13 cellular contexts compared by ENCODE assay signal in genomic region chr9:129137292-129138143, GRCh38. TPM values are rescaled to one million over a fixed set of nuclear protein-coding genes. Genes with fewer than 3 reads are reported as not detected.
DNase-seq lines count a peak whose midpoint lies in the region; ATAC-seq and TF ChIP-seq lines count a peak whose summit lies in the region.
"Had no signal": no experiment of that assay in that cellular context is flagged by ENCODE, and none has a peak within 500 bp of the region (broad histone marks: within the 10 kb centered on the region; RNA-seq: fewer than 3 reads in every experiment).

No MANE protein-coding gene starts in this region.

- intact Hi-C loops in activated naive CD4-positive, alpha-beta T cell treated with anti-CD3 and anti-CD28 coated beads for 36 hours (cut with micrococcal nuclease): loop anchor here (10.0 kb wide), 1 partner anchor 187 kb away; no protein-coding TSS in a partner anchor
- intact Hi-C loops in dendritic cell treated with granulocyte-macrophage colony-stimulating factor and Interleukin-4, amounts not matched to agents 40 ng/mL and 50 ng/mL, for 4 days (cut with micrococcal nuclease): loop anchor here (10.0 kb wide), 1 partner anchor 647 kb away; no protein-coding TSS in a partner anchor

- peak overlapping the region; percentile 97 to 100 (median 100) for H3K27ac ChIP-seq in tibial nerve

- no peak for DNase-seq in activated naive CD4-positive, alpha-beta T cell treated with anti-CD3 and anti-CD28 coated beads for 36 hours
- no peak for DNase-seq in activated naive CD4-positive, alpha-beta T cell treated with Interleukin-2 at 50 U/mL for 16 hours
- DNase-seq in tibial nerve (ENCODE audit: low spot score in 2 of 2): no peak
- DNase-seq in NCI-H345 (lab: John Stamatoyannopoulos, UW): no peak
- DNase-seq in activated T-cell treated with anti-CD3 and anti-CD28 coated beads, Interleukin-2, amount 50 U/mL, for 4 hours: no peak
- no peak for DNase-seq in SK-N-DZ (ENCODE audit: low spot score)
- DNase-seq: GDM1, NCI-H2029 treated with DMSO at 0.1 percent for 48 hours, T1000 had no signal

- H3K27ac Mint-ChIP-seq in activated naive CD4-positive, alpha-beta T cell treated with anti-CD3 and anti-CD28 coated beads for 36 hours: peak overlapping the region; percentile 54
- peak overlapping the region; percentile 12 for H3K27ac Mint-ChIP-seq in dendritic cell treated with granulocyte-macrophage colony-stimulating factor and Interleukin-4, amounts not matched to agents 40 ng/mL and 50 ng/mL, for 4 days
- peak overlapping the region; percentile 98 to 99 (median 98) for H3K27ac Mint-ChIP-seq in nephron
- H3K27ac Mint-ChIP-seq: activated T-helper 17 cell treated with anti-CD3 and anti-CD28 coated beads, Interleukin-2, amount 50 U/mL, for 72 hours had no signal

- H3K4me3 Mint-ChIP-seq in activated naive CD4-positive, alpha-beta T cell treated with anti-CD3 and anti-CD28 coated beads for 36 hours: no peak overlapping the region
- H3K4me3 Mint-ChIP-seq in dendritic cell treated with granulocyte-macrophage colony-stimulating factor and Interleukin-4, amounts not matched to agents 40 ng/mL and 50 ng/mL, for 4 days: no peak overlapping the region
- peak overlapping the region; percentile 27 to 50 (median 36) for H3K4me3 Mint-ChIP-seq in nephron
- H3K4me3 Mint-ChIP-seq in activated T-cell treated with anti-CD3 and anti-CD28 coated beads, Interleukin-2, amount 50 U/mL, for 4 hours: no peak overlapping the region
- H3K4me3 Mint-ChIP-seq: activated T-helper 17 cell treated with anti-CD3 and anti-CD28 coated beads, Interleukin-2, amount 50 U/mL, for 72 hours had no signal

- H3K27me3 ChIP-seq in tibial nerve: no peaks in the 10 kb centered on the region
- H3K27me3 ChIP-seq: pancreas had no signal

- H3K4me1 ChIP-seq in tibial nerve: peaks cover 11 to 64% (median 51%) of the 10 kb centered on the region in 4 donors

- H3K36me3 ChIP-seq in tibial nerve: peaks cover 0 to 40% (median 0%) of the 10 kb centered on the region in 3 donors

- no peak for ATAC-seq in activated T-cell treated with anti-CD3 and anti-CD28 coated beads, Interleukin-2, amount 50 U/mL, for 4 hours
- ATAC-seq: activated T-helper 17 cell treated with anti-CD3 and anti-CD28 coated beads, Interleukin-2, amount 50 U/mL, for 72 hours; pancreas had no signal

- no peaks in the 10 kb centered on the region for H3K9me3 Mint-ChIP-seq in activated naive CD4-positive, alpha-beta T cell treated with anti-CD3 and anti-CD28 coated beads for 36 hours
- H3K9me3 Mint-ChIP-seq in dendritic cell treated with granulocyte-macrophage colony-stimulating factor and Interleukin-4, amounts not matched to agents 40 ng/mL and 50 ng/mL, for 4 days: no peaks in the 10 kb centered on the region
- H3K9me3 Mint-ChIP-seq in nephron: no peaks in the 10 kb centered on the region
- H3K9me3 Mint-ChIP-seq in activated T-cell treated with anti-CD3 and anti-CD28 coated beads, Interleukin-2, amount 50 U/mL, for 4 hours: no peaks in the 10 kb centered on the region
- H3K9me3 Mint-ChIP-seq: activated T-helper 17 cell treated with anti-CD3 and anti-CD28 coated beads, Interleukin-2, amount 50 U/mL, for 72 hours had no signal

- H3K27me3 Mint-ChIP-seq in activated naive CD4-positive, alpha-beta T cell treated with anti-CD3 and anti-CD28 coated beads for 36 hours (ENCODE audit: low read depth): no peaks in the 10 kb centered on the region
- no peaks in the 10 kb centered on the region for H3K27me3 Mint-ChIP-seq in dendritic cell treated with granulocyte-macrophage colony-stimulating factor and Interleukin-4, amounts not matched to agents 40 ng/mL and 50 ng/mL, for 4 days
- H3K27me3 Mint-ChIP-seq in nephron (ENCODE audit: low read depth): no peaks in the 10 kb centered on the region
- H3K27me3 Mint-ChIP-seq in activated T-cell treated with anti-CD3 and anti-CD28 coated beads, Interleukin-2, amount 50 U/mL, for 4 hours (ENCODE audit: low read depth): no peaks in the 10 kb centered on the region
- H3K27me3 Mint-ChIP-seq: activated T-helper 17 cell treated with anti-CD3 and anti-CD28 coated beads, Interleukin-2, amount 50 U/mL, for 72 hours had no signal

- H3K36me3 Mint-ChIP-seq in activated naive CD4-positive, alpha-beta T cell treated with anti-CD3 and anti-CD28 coated beads for 36 hours (ENCODE audit: low read depth): peaks cover 3% of the 10 kb centered on the region
- H3K36me3 Mint-ChIP-seq in dendritic cell treated with granulocyte-macrophage colony-stimulating factor and Interleukin-4, amounts not matched to agents 40 ng/mL and 50 ng/mL, for 4 days (ENCODE audit: low read depth): peaks cover 71% of the 10 kb centered on the region
- peaks cover 19% of the 10 kb centered on the region for H3K36me3 Mint-ChIP-seq in nephron (ENCODE audit: low read depth)
- H3K36me3 Mint-ChIP-seq in activated T-cell treated with anti-CD3 and anti-CD28 coated beads, Interleukin-2, amount 50 U/mL, for 4 hours (ENCODE audit: insufficient read depth): peaks cover 12% of the 10 kb centered on the region

- H3K4me3 ChIP-seq in tibial nerve: no peak overlapping the region
- H3K4me3 ChIP-seq: pancreas had no signal

- WGBS in tibial nerve, 2 donors: 61 to 77% methylated on average over 19 of the region's 19 CpGs

- no peak for TF ChIP-seq CTCF in nephron (IDR thresholded peaks at IDR 0.05; ENCODE audit: unreplicated experiment in 3 of 3)
- TF ChIP-seq CTCF in tibial nerve (IDR thresholded peaks at IDR 0.05): no peak

- H3K9me3 ChIP-seq in tibial nerve: no peaks in the 10 kb centered on the region
- H3K9me3 ChIP-seq: pancreas had no signal

- no peak for TF ChIP-seq POLR2A in tibial nerve (IDR thresholded peaks at IDR 0.05)

- CTCF ChIA-PET in activated naive CD4-positive, alpha-beta T cell treated with anti-CD3 and anti-CD28 coated beads for 36 hours (lab: Charles Lee): interaction anchor here (0.8 to 3.3 kb wide), 6 partner anchors 8 to 487 kb away, joined by 3 to 20 read pairs (median 10); no protein-coding TSS in a partner anchor

- no peak for TF ChIP-seq EP300 in tibial nerve (IDR thresholded peaks at IDR 0.05)

- peaks cover 27% of the 10 kb centered on the region for H3K4me1 Mint-ChIP-seq in activated naive CD4-positive, alpha-beta T cell treated with anti-CD3 and anti-CD28 coated beads for 36 hours (ENCODE audit: low read depth)
- peaks cover 43% of the 10 kb centered on the region for H3K4me1 Mint-ChIP-seq in dendritic cell treated with granulocyte-macrophage colony-stimulating factor and Interleukin-4, amounts not matched to agents 40 ng/mL and 50 ng/mL, for 4 days (ENCODE audit: low read depth)
- H3K4me1 Mint-ChIP-seq in nephron: peaks cover 50% of the 10 kb centered on the region
- H3K4me1 Mint-ChIP-seq in activated T-cell treated with anti-CD3 and anti-CD28 coated beads, Interleukin-2, amount 50 U/mL, for 4 hours (ENCODE audit: low read depth): peaks cover 30% of the 10 kb centered on the region

RNA-seq across cellular contexts. Expression of gene PTPA, which starts 26.3 kb away (rescaled TPM):
- 10 to 100 TPM; 83.0 to 94.5 TPM for total RNA-seq in activated naive CD4-positive, alpha-beta T cell treated with anti-CD3 and anti-CD28 coated beads for 36 hours
- total RNA-seq in tibial nerve: 10 to 100 TPM; 38.0 to 50.1 (median 44.0) TPM
- 10 to 100 TPM; 80.7 to 90.2 (median 89.9) TPM for total RNA-seq in activated T-cell treated with anti-CD3 and anti-CD28 coated beads, Interleukin-2, amount 50 U/mL, for 4 hours
- 85.6 and 97.8 TPM in 2 replicates for polyA plus RNA-seq in SK-N-DZ (2014; cell fraction: cytosol; rRNA removed)
- 55.4 and 62.5 TPM in 2 replicates for polyA plus RNA-seq in SK-N-DZ (2014; cell fraction: nucleus; rRNA removed)

RNA-seq across cellular contexts. Expression of gene CRAT, which starts 26.9 kb away (rescaled TPM):
- total RNA-seq in activated naive CD4-positive, alpha-beta T cell treated with anti-CD3 and anti-CD28 coated beads for 36 hours: 10 to 100 TPM; 15.0 to 15.8 TPM
- 10 to 100 TPM; 42.7 to 81.8 (median 63.2) TPM for total RNA-seq in tibial nerve
- 1 to 10 TPM; 3.4 to 5.2 (median 5.2) TPM for total RNA-seq in activated T-cell treated with anti-CD3 and anti-CD28 coated beads, Interleukin-2, amount 50 U/mL, for 4 hours
- polyA plus RNA-seq in SK-N-DZ (2014; cell fraction: cytosol; rRNA removed): 8.2 and 10.7 TPM in 2 replicates
- polyA plus RNA-seq in SK-N-DZ (2014; cell fraction: nucleus; rRNA removed): 6.2 and 8.7 TPM in 2 replicates

RNA-seq across cellular contexts. Expression of gene IER5L, which starts 40.5 kb away (rescaled TPM):
- total RNA-seq in activated naive CD4-positive, alpha-beta T cell treated with anti-CD3 and anti-CD28 coated beads for 36 hours: 1 to 10 TPM; 1.1 to 1.6 TPM
- total RNA-seq in tibial nerve: 10 to 100 TPM; 13.0 to 31.5 (median 25.3) TPM
- 1 to 10 TPM; 1.6 to 1.9 (median 1.8) TPM for total RNA-seq in activated T-cell treated with anti-CD3 and anti-CD28 coated beads, Interleukin-2, amount 50 U/mL, for 4 hours
- polyA plus RNA-seq in SK-N-DZ (2014; cell fraction: cytosol; rRNA removed): 9.9 and 14.8 TPM in 2 replicates
- polyA plus RNA-seq in SK-N-DZ (2014; cell fraction: nucleus; rRNA removed): 9.8 and 11.9 TPM in 2 replicates

RNA-seq across cellular contexts. Expression of gene DOLPP1, which starts 56.6 kb away (rescaled TPM):
- 10 to 100 TPM; 15.5 to 19.9 TPM for total RNA-seq in activated naive CD4-positive, alpha-beta T cell treated with anti-CD3 and anti-CD28 coated beads for 36 hours
- 10 to 100 TPM in 1 of 4 donors, 1 to 10 TPM in 3; 4.7 to 12.0 (median 6.7) TPM for total RNA-seq in tibial nerve
- 10 to 100 TPM; 27.5 to 30.5 (median 30.3) TPM for total RNA-seq in activated T-cell treated with anti-CD3 and anti-CD28 coated beads, Interleukin-2, amount 50 U/mL, for 4 hours
- polyA plus RNA-seq in SK-N-DZ (2014; cell fraction: cytosol; rRNA removed): 56.8 and 59.2 TPM in 2 replicates
- polyA plus RNA-seq in SK-N-DZ (2014; cell fraction: nucleus; rRNA removed): 39.0 and 39.1 TPM in 2 replicates

Comparison
In these comparisons a context has a peak if more than half of its experiments do, and no peak if none do; other contexts are left out.
1. H3K27ac Mint-ChIP-seq: peak in every context shown above with its lines; median percentile 98 in nephron; 54 in activated naive CD4-positive, alpha-beta T cell treated with anti-CD3 and anti-CD28 coated beads for 36 hours; 12 in dendritic cell treated with granulocyte-macrophage colony-stimulating factor and Interleukin-4, amounts not matched to agents 40 ng/mL and 50 ng/mL, for 4 days.
2. H3K4me3 Mint-ChIP-seq: peak in nephron (3 of 3); none in activated naive CD4-positive, alpha-beta T cell treated with anti-CD3 and anti-CD28 coated beads for 36 hours (single experiment), dendritic cell treated with granulocyte-macrophage colony-stimulating factor and Interleukin-4, amounts not matched to agents 40 ng/mL and 50 ng/mL, for 4 days (single experiment) and activated T-cell treated with anti-CD3 and anti-CD28 coated beads, Interleukin-2, amount 50 U/mL, for 4 hours (single experiment).
3. RNA of gene IER5L, which starts 40.5 kb away (total RNA-seq): 13.0 to 31.5 TPM in tibial nerve; 1.6 to 1.9 TPM in activated T-cell treated with anti-CD3 and anti-CD28 coated beads, Interleukin-2, amount 50 U/mL, for 4 hours and 1.1 to 1.6 TPM in activated naive CD4-positive, alpha-beta T cell treated with anti-CD3 and anti-CD28 coated beads for 36 hours; every median in the first group is over 4 times any median in the second.